In genomic region chr14:80621701-80622100, GRCh38 we compare ENCODE assay signal across 11 cellular contexts.
A peak's percentile ranks its signal among the peaks of the same experiment; 100 is the strongest.
DNase-seq lines count a peak whose midpoint lies in the region; ATAC-seq lines count a peak whose summit lies in the region.
"Had no signal": no experiment of that assay in that cellular context is flagged by ENCODE, and none has a peak within 500 bp of the region (broad histone marks: within the 10 kb centered on the region; RNA-seq: fewer than 3 reads in every experiment).

No MANE protein-coding gene starts in this region.

- H3K9me3 Mint-ChIP-seq in activated CD4-positive, alpha-beta T cell treated with anti-CD3 and anti-CD28 coated beads for 36 hours (ENCODE audit: low read depth): peaks cover 6% of the 10 kb centered on the region

- peak; percentile 58 for DNase-seq in EL
- peak; percentile 82 for DNase-seq in LHCN-M2 (ENCODE audit: low read depth)
- DNase-seq in fibroblast of the conjunctiva (ENCODE audit: low read depth): peak; percentile 56
- no peak for DNase-seq in GDM1 (lab: John Stamatoyannopoulos, UW)
- DNase-seq in activated CD4-positive, alpha-beta T cell treated with anti-CD3 and anti-CD28 coated beads for 36 hours: no peak
- no peak for DNase-seq in hypothalamus (lab: John Stamatoyannopoulos, UW)
- DNase-seq in left cardiac atrium: no peak
- DNase-seq: activated CD4-positive, alpha-beta T cell treated with anti-CD3 and anti-CD28 coated beads for 1 hour; activated naive CD8-positive, alpha-beta T cell treated with anti-CD3 and anti-CD28 coated beads, Interleukin-2, amount 50 U/mL, for 24 hours; Kasumi-1 had no signal

- ATAC-seq in GM21786 (IDR thresholded peaks at IDR 0.05; ENCODE audit: unreplicated experiment) (peak; percentile 81), left cardiac atrium (no peak)
- ATAC-seq in activated CD4-positive, alpha-beta T cell treated with anti-CD3 and anti-CD28 coated beads for 36 hours: no peak
- ATAC-seq: activated naive CD8-positive, alpha-beta T cell treated with anti-CD3 and anti-CD28 coated beads, Interleukin-2, amount 50 U/mL, for 24 hours had no signal

- no peaks in the 10 kb centered on the region for H3K4me1 Mint-ChIP-seq in activated CD4-positive, alpha-beta T cell treated with anti-CD3 and anti-CD28 coated beads for 36 hours
- H3K4me1 Mint-ChIP-seq: activated naive CD8-positive, alpha-beta T cell treated with anti-CD3 and anti-CD28 coated beads, Interleukin-2, amount 50 U/mL, for 24 hours had no signal

- intact Hi-C loops in activated CD4-positive, alpha-beta T cell treated with anti-CD3 and anti-CD28 coated beads for 36 hours (cut with DNase I, micrococcal nuclease): no loop called here
- intact Hi-C loops in left cardiac atrium (cut with DNase I): no loop called here

- no peak overlapping the region for H3K4me3 Mint-ChIP-seq in activated CD4-positive, alpha-beta T cell treated with anti-CD3 and anti-CD28 coated beads for 36 hours
- H3K4me3 Mint-ChIP-seq: activated naive CD8-positive, alpha-beta T cell treated with anti-CD3 and anti-CD28 coated beads, Interleukin-2, amount 50 U/mL, for 24 hours had no signal

- H3K27me3 Mint-ChIP-seq in activated CD4-positive, alpha-beta T cell treated with anti-CD3 and anti-CD28 coated beads for 36 hours: no peaks in the 10 kb centered on the region
- H3K27me3 Mint-ChIP-seq: activated naive CD8-positive, alpha-beta T cell treated with anti-CD3 and anti-CD28 coated beads, Interleukin-2, amount 50 U/mL, for 24 hours had no signal

- CTCF ChIA-PET in activated CD4-positive, alpha-beta T cell treated with anti-CD3 and anti-CD28 coated beads for 36 hours (lab: Charles Lee): no interaction called here

- POLR2A ChIA-PET in activated CD4-positive, alpha-beta T cell treated with anti-CD3 and anti-CD28 coated beads for 36 hours (lab: Charles Lee): no interaction called here

- H3K36me3 Mint-ChIP-seq in activated CD4-positive, alpha-beta T cell treated with anti-CD3 and anti-CD28 coated beads for 36 hours (ENCODE audit: low read depth): peaks cover 1% of the 10 kb centered on the region

- H3K27ac Mint-ChIP-seq in activated CD4-positive, alpha-beta T cell treated with anti-CD3 and anti-CD28 coated beads for 36 hours: no peak overlapping the region
- H3K27ac Mint-ChIP-seq: activated naive CD8-positive, alpha-beta T cell treated with anti-CD3 and anti-CD28 coated beads, Interleukin-2, amount 50 U/mL, for 24 hours had no signal

Comparison
In these comparisons a context has a peak if more than half of its experiments do, and no peak if none do; other contexts are left out.
1. DNase-seq: peak in EL (single experiment), LHCN-M2 (single experiment) and fibroblast of the conjunctiva (single experiment); none in GDM1 (single experiment), activated CD4-positive, alpha-beta T cell treated with anti-CD3 and anti-CD28 coated beads for 36 hours (single experiment), hypothalamus (0 of 51) and left cardiac atrium (single experiment).